In genomic region chr16:29857133-29857760, GRCh38 we compare ENCODE assay signal across 1 cellular context.
TF ChIP-seq lines count a peak whose summit lies in the region.

No MANE protein-coding gene starts in this region.

TF ChIP-seq in IMR-90, 13 proteins besides CTCF, POLR2A, EP300 and RAD21:
- TF ChIP-seq MXI1 (IDR thresholded peaks at IDR 0.05; ENCODE audit: borderline replicate concordance, low read depth, low read length) (no peak), CEBPB (IDR thresholded peaks at IDR 0.05; ENCODE audit: low read depth, low read length) (no peak), MAZ (IDR thresholded peaks at IDR 0.05; ENCODE audit: borderline replicate concordance, low read depth, low read length) (no peak)
